In genomic region chr6:19309661-19310060, GRCh38 we compare ENCODE assay signal across 25 cellular contexts.
"Had no signal": no experiment of that assay in that cellular context is flagged by ENCODE, and none has a peak within 500 bp of the region (broad histone marks: within the 10 kb centered on the region; RNA-seq: fewer than 3 reads in every experiment).

No MANE protein-coding gene starts in this region.

- H3K36me3 ChIP-seq: MG63 had no signal

- H3K9me3 ChIP-seq: MG63 had no signal

- H3K27me3 ChIP-seq: MG63 had no signal

- ATAC-seq: activated T-helper 17 cell treated with anti-CD3 and anti-CD28 coated beads, Interleukin-2, amount 50 U/mL, for 72 hours; T-cell had no signal

- H3K27ac ChIP-seq: SK-N-MC, VCaP had no signal

- DNase-seq: activated CD4-positive, alpha-beta memory T cell treated with anti-CD3 and anti-CD28 coated beads for 36 hours; activated CD4-positive, alpha-beta T cell treated with anti-CD3 and anti-CD28 coated beads, Interleukin-2, amount 10 ng/mL, durations not matched to agents 7 days and 5 days; activated CD4-positive, CD25-positive, alpha-beta regulatory T cell; activated CD8-positive, alpha-beta memory T cell treated with anti-CD3 and anti-CD28 coated beads for 24 hours; activated gamma-delta T cell; activated naive CD4-positive, alpha-beta T cell treated with anti-CD3 and anti-CD28 coated beads for 36 hours; activated T-cell treated with anti-CD3 and anti-CD28 coated beads for 4 hours; activated T-cell treated with anti-CD3 and anti-CD28 coated beads, Interleukin-2, amount 50 U/mL, for 48 hours; amygdala; MG63; NCI-H1105; NCI-H1436; NCI-H1694 treated with DMSO at 0.1 percent for 48 hours; NCI-H2029 treated with DMSO at 0.1 percent for 48 hours; NCI-H345; NCI-H510A treated with DMSO at 0.1 percent for 48 hours; NCI-H69; NK-92 treated with Interleukin-12 subunit alpha and Interleukin-12 subunit beta, amount 100 ng/mL, for 24 hours; SIG-M5; T-cell; T-helper 2 cell; T1000 had no signal

- H3K4me3 ChIP-seq: MG63, SK-N-MC had no signal
